Comparison of ENCODE assay signal across 8 cellular contexts in genomic region chr15:77419836-77420609, GRCh38. TPM values are rescaled to one million over a fixed set of nuclear protein-coding genes. Genes with fewer than 3 reads are reported as not detected.
DNase-seq lines count a peak whose midpoint lies in the region; ATAC-seq, FAIRE-seq and TF ChIP-seq lines count a peak whose summit lies in the region.

Gene PEAK1, minus strand, starts transcription at chr15:77420104. Its CDS starts 238,178 bp downstream, at chr15:77181926.

- H3K79me2 ChIP-seq in OCI-LY1 (ENCODE audit: insufficient read depth, low read length), result peaks cover 40% of the 10 kb centered on the region

- peak within 1 kb of the TSS; percentile 72 for H3K4me2 ChIP-seq in OCI-LY1 (ENCODE audit: low read length)

- H3K9ac ChIP-seq in OCI-LY1 (ENCODE audit: low read length), result peak within 1 kb of the TSS; percentile 77

- in situ Hi-C loops in endometrial microvascular endothelial cells (cut with HindIII; ENCODE audit: inconsistent ontology term, low pct_unique_long_range_greater_than_20kb, low sequenced_read_pairs), result no loop called here

- no peaks in the 10 kb centered on the region for H3K9me2 ChIP-seq in OCI-LY1 (ENCODE audit: low read depth, low read length)

- peak within 1 kb of the TSS; percentile 99 for H3K27ac Mint-ChIP-seq in mesothelial cell of epicardium

- H3K27me3 ChIP-seq in OCI-LY1 (ENCODE audit: insufficient read depth, low read length), result no peaks in the 10 kb centered on the region

- no peaks in the 10 kb centered on the region; the same call in 1 of the 2 replicates for H4K20me1 ChIP-seq in OCI-LY1 (ENCODE audit: insufficient read depth, low read length)

- H3K36me3 Mint-ChIP-seq in mesothelial cell of epicardium, result no peaks in the 10 kb centered on the region

- peak within 1 kb of the TSS; percentile 94 for H3K4me3 Mint-ChIP-seq in mesothelial cell of epicardium

- DNase-seq in D721Med (ENCODE audit: insufficient read length, low spot score) (peak; percentile 71), HuH-7 (ENCODE audit: low spot score) (peak; percentile 93), mesothelial cell of epicardium (ENCODE audit: low spot score in 2 of 2, unreplicated experiment in 2 of 2) (peak; percentile 98 to 99)
- DNase-seq in activated CD8-positive, alpha-beta memory T cell treated with anti-CD3 and anti-CD28 coated beads, Interleukin-2, amount 50 U/mL, for 4 hours, result peak; percentile 100
- DNase-seq in stimulated activated CD8-positive, alpha-beta memory T cell treated with anti-CD3 and anti-CD28 coated beads, Interleukin-15, amount 100 ng/mL, for 4 hours (ENCODE audit: low read depth in 2 of 2), result peak; percentile 98 to 99

- peak; percentile 89 for ATAC-seq in GM21515 (IDR thresholded peaks at IDR 0.05; ENCODE audit: unreplicated experiment)

- no peaks in the 10 kb centered on the region for H3K9me3 Mint-ChIP-seq in mesothelial cell of epicardium

- H3F3A ChIP-seq in OCI-LY1 (ENCODE audit: insufficient read depth, low read length), result no peaks in the 10 kb centered on the region

- peak within 1 kb of the TSS; percentile 75 for H3K27ac ChIP-seq in OCI-LY1 (ENCODE audit: low read depth, low read length, poor library complexity, severe bottlenecking)

- TF ChIP-seq CTCF in D721Med (IDR thresholded peaks at IDR 0.05; ENCODE audit: insufficient read depth, missing control alignments) (no peak), OCI-LY1 (IDR thresholded peaks at IDR 0.05; ENCODE audit: low read length) (no peak), mesothelial cell of epicardium (IDR thresholded peaks at IDR 0.05; ENCODE audit: unreplicated experiment) (no peak)

- peaks cover 37% of the 10 kb centered on the region for H3K4me1 ChIP-seq in OCI-LY1 (ENCODE audit: insufficient read depth, low read length, severe bottlenecking)

- no peaks in the 10 kb centered on the region for H3K9me3 ChIP-seq in OCI-LY1 (ENCODE audit: low read length)

- no peaks in the 10 kb centered on the region for H3K36me3 ChIP-seq in OCI-LY1 (ENCODE audit: insufficient read depth, low read length)

- peak within 1 kb of the TSS; percentile 75 for H3K4me3 ChIP-seq in OCI-LY1 (ENCODE audit: low read depth, low read length, poor library complexity, severe bottlenecking)

- FAIRE-seq in D721Med (lab: Jason Lieb, UNC), result no peak

- H3K27me3 Mint-ChIP-seq in mesothelial cell of epicardium (ENCODE audit: low read depth), result no peaks in the 10 kb centered on the region

- H3K4me1 Mint-ChIP-seq in mesothelial cell of epicardium, result peaks cover 51% of the 10 kb centered on the region

- H2AFZ ChIP-seq in OCI-LY1 (ENCODE audit: low read length), result peak within 1 kb of the TSS; percentile 0; the same call in 1 of the 2 replicates

RNA-seq across cellular contexts. Expression of gene PEAK1, which starts in this region (rescaled TPM):
- total RNA-seq in endometrial microvascular endothelial cells (ENCODE audit: inconsistent ontology term), result 48.7 TPM
- total RNA-seq in mesothelial cell of epicardium, result 90.2 to 92.3 TPM (median 91.8 TPM) in 3 replicates

Comparison
In these comparisons a context has a peak if more than half of its experiments do, and no peak if none do; other contexts are left out.
1. Peak in every context shown above with its lines: DNase-seq, ATAC-seq, H3K4me3 ChIP-seq and H3K27ac ChIP-seq.